In genomic region chr19:50780753-50781480, GRCh38 we compare ENCODE assay signal across 23 cellular contexts. TPM values are rescaled to one million over a fixed set of nuclear protein-coding genes. Genes with fewer than 3 reads are reported as not detected.
DNase-seq lines count a peak whose midpoint lies in the region; ATAC-seq and TF ChIP-seq lines count a peak whose summit lies in the region.
"Had no signal": no experiment of that assay in that cellular context is flagged by ENCODE, and none has a peak within 500 bp of the region (broad histone marks: within the 10 kb centered on the region; RNA-seq: fewer than 3 reads in every experiment).

No MANE protein-coding gene starts in this region.

- H3K36me3 ChIP-seq in BLaER1 treated with 17β-estradiol and CSF1 and Interleukin-3, amounts not matched to agents 10 nM and 100 nM = no peaks in the 10 kb centered on the region
- no peaks in the 10 kb centered on the region for H3K36me3 ChIP-seq in SJCRH30
- H3K36me3 ChIP-seq in left lung = no peaks in the 10 kb centered on the region
- no peaks in the 10 kb centered on the region for H3K36me3 ChIP-seq in mammary epithelial cell (ENCODE audit: insufficient read depth, low read length)
- H3K36me3 ChIP-seq: BE2C had no signal

- no TSS peak for BruUV-seq in mammary epithelial cell (replicated peaks; lab: Mats Ljungman, UMichigan)

- TF ChIP-seq CTCF in left lung (IDR thresholded peaks at IDR 0.05) = no peak
- no peak for TF ChIP-seq CTCF in progenitor cell of endocrine pancreas (IDR thresholded peaks at IDR 0.05; ENCODE audit: unreplicated experiment)
- no peak for TF ChIP-seq CTCF in mammary epithelial cell (conservative IDR thresholded peaks at IDR 0.05 in 1 of 2, IDR thresholded peaks at IDR 0.05 in 1 of 2; ENCODE audit: extremely low read depth in 1 of 2, insufficient read depth in 1 of 2, low read depth in 1 of 2, low read length in 2 of 2)

- H3K27me3 Mint-ChIP-seq in progenitor cell of endocrine pancreas = peaks cover 73% of the 10 kb centered on the region
- peaks cover 64% of the 10 kb centered on the region for H3K27me3 Mint-ChIP-seq in activated T-cell treated with anti-CD3 and anti-CD28 coated beads, Interleukin-2, amount 50 U/mL, for 4 hours (ENCODE audit: low read depth)

- H3K4me3 ChIP-seq in BLaER1 treated with 17β-estradiol and CSF1 and Interleukin-3, amounts not matched to agents 10 nM and 100 nM = no peak overlapping the region
- H3K4me3 ChIP-seq in SJCRH30 = no peak overlapping the region
- H3K4me3 ChIP-seq in left lung = no peak overlapping the region
- H3K4me3 ChIP-seq in mammary epithelial cell (replicated peaks in 1 of 3; ENCODE audit: insufficient read depth in 1 of 3, low read depth in 2 of 3, low read length in 3 of 3) = no peak overlapping the region

- no peak overlapping the region for H2AFZ ChIP-seq in mammary epithelial cell (ENCODE audit: low read depth, low read length)

- CTCF ChIA-PET in mammary epithelial cell (lab: Charles Lee; ENCODE audit: low non-redundant PET) = no interaction called here

- peak overlapping the region in 9 of 11 experiments; percentile 39 to 86 (median 64); a peak in 18 of 22 replicates for H3K4me2 ChIP-seq in BLaER1 treated with 17β-estradiol and CSF1 and Interleukin-3, amounts not matched to agents 10 nM and 100 nM
- no peak overlapping the region for H3K4me2 ChIP-seq in mammary epithelial cell (ENCODE audit: insufficient read depth, low read depth, low read length)

- H3K27me3 ChIP-seq in BLaER1 treated with 17β-estradiol and CSF1 and Interleukin-3, amounts not matched to agents 10 nM and 100 nM = peaks cover 70 to 75% (median 75%) of the 10 kb centered on the region in 11 experiments
- H3K27me3 ChIP-seq in SJCRH30 (peaks cover 22% of the 10 kb centered on the region), left lung (peaks cover 32 to 75% of the 10 kb centered on the region in 2 donors), mammary epithelial cell (ENCODE audit: insufficient read depth, low read length) (peaks cover 14% of the 10 kb centered on the region)

- H3K79me2 ChIP-seq in mammary epithelial cell (ENCODE audit: insufficient read depth, low read length) = no peaks in the 10 kb centered on the region

- intact Hi-C loops in left lung (cut with DNase I) (loop anchor here in 1 of 2 donors (10.0 kb wide), 1 partner anchor 416 kb away; the partner anchor contains the start of gene NAPSA), mammary epithelial cell (cut with micrococcal nuclease) (no loop called here)

- H3K27ac Mint-ChIP-seq in progenitor cell of endocrine pancreas = peak overlapping the region; percentile 29

- peaks cover 3% of the 10 kb centered on the region for H3K9me3 Mint-ChIP-seq in progenitor cell of endocrine pancreas (ENCODE audit: low read depth)
- no peaks in the 10 kb centered on the region for H3K9me3 Mint-ChIP-seq in activated T-cell treated with anti-CD3 and anti-CD28 coated beads, Interleukin-2, amount 50 U/mL, for 4 hours

- peaks cover 0 to 62% (median 24%) of the 10 kb centered on the region in 11 experiments; a peak in 16 of 22 replicates for H4K20me1 ChIP-seq in BLaER1 treated with 17β-estradiol and CSF1 and Interleukin-3, amounts not matched to agents 10 nM and 100 nM
- H4K20me1 ChIP-seq in mammary epithelial cell (ENCODE audit: insufficient read depth, low read length) = no peaks in the 10 kb centered on the region

- H3K27ac ChIP-seq in BLaER1 treated with 17β-estradiol and CSF1 and Interleukin-3, amounts not matched to agents 10 nM and 100 nM = no peak overlapping the region
- H3K27ac ChIP-seq in SJCRH30 = no peak overlapping the region
- H3K27ac ChIP-seq in left lung = no peak overlapping the region
- no peak overlapping the region for H3K27ac ChIP-seq in mammary epithelial cell (ENCODE audit: insufficient read depth, low read depth, low read length)

- H3K9me3 ChIP-seq in BLaER1 treated with 17β-estradiol and CSF1 and Interleukin-3, amounts not matched to agents 10 nM and 100 nM (replicated peaks in 1 of 11) = peaks cover 0 to 16% (median 7%) of the 10 kb centered on the region in 11 experiments; a peak in 13 of 22 replicates
- H3K9me3 ChIP-seq in SJCRH30 (replicated peaks) (no peaks in the 10 kb centered on the region; the same call in 1 of the 2 replicates), left lung (peaks cover 0 to 3% of the 10 kb centered on the region in 2 donors), mammary epithelial cell (replicated peaks; ENCODE audit: insufficient read depth, low read length) (peaks cover 3% of the 10 kb centered on the region)
- H3K9me3 ChIP-seq: BE2C had no signal

- in situ Hi-C loops in G401 (cut with HindIII; ENCODE audit: low sequenced_read_pairs) (no loop called here), mammary epithelial cell (cut with MboI; ENCODE audit: low sequenced_read_pairs in 2 of 2) (loop anchor here (10.0 to 25.0 kb wide), 4 partner anchors 56 to 416 kb away; partner anchors contain the start of genes NAPSA (in 2 of the 2) and CLEC11A (in 1 of the 2))

- peaks cover 13 to 65% (median 55%) of the 10 kb centered on the region in 10 experiments for H3K4me1 ChIP-seq in BLaER1 treated with 17β-estradiol and CSF1 and Interleukin-3, amounts not matched to agents 10 nM and 100 nM
- H3K4me1 ChIP-seq in SJCRH30 (peaks cover 3% of the 10 kb centered on the region), left lung (peaks cover 0 to 8% of the 10 kb centered on the region in 2 donors), mammary epithelial cell (ENCODE audit: insufficient read depth, low read length) (peaks cover 7% of the 10 kb centered on the region)
- H3K4me1 ChIP-seq: BE2C had no signal

- peaks cover 1% of the 10 kb centered on the region for H3K4me1 Mint-ChIP-seq in progenitor cell of endocrine pancreas (ENCODE audit: low read depth)
- H3K4me1 Mint-ChIP-seq in activated T-cell treated with anti-CD3 and anti-CD28 coated beads, Interleukin-2, amount 50 U/mL, for 4 hours (ENCODE audit: low read depth) = peaks cover 8% of the 10 kb centered on the region

- dilution Hi-C loops in mammary epithelial cell (cut with HindIII; ENCODE audit: low sequenced_read_pairs) = no loop called here

- ATAC-seq in left lung = peak; percentile 56
- ATAC-seq in activated T-cell treated with anti-CD3 and anti-CD28 coated beads, Interleukin-2, amount 50 U/mL, for 4 hours = no peak
- ATAC-seq: SK-N-SH treated with all-trans-retinoic acid at 6 μM for 48 hours had no signal

- H3K9ac ChIP-seq in BLaER1 treated with 17β-estradiol and CSF1 and Interleukin-3, amounts not matched to agents 10 nM and 100 nM = no peak overlapping the region
- H3K9ac ChIP-seq in mammary epithelial cell (ENCODE audit: insufficient read depth, low read length) = no peak overlapping the region

- 29% methylated on average over 13 of the region's 17 CpGs for WGBS in mammary epithelial cell (ENCODE audit: low coverage, missing lambda C conversion rate)

- DNase-seq in SJCRH30 (peak; percentile 67 to 74), left lung (no peak), progenitor cell of endocrine pancreas (ENCODE audit: low spot score, unreplicated experiment) (no peak), GM03348 (ENCODE audit: low spot score) (no peak), G401 (ENCODE audit: low spot score) (no peak), mammary epithelial cell (no peak)
- DNase-seq in activated T-cell treated with anti-CD3 and anti-CD28 coated beads, Interleukin-2, amount 50 U/mL, for 4 hours = no peak
- DNase-seq: BE2C; Calu3; CD4-positive, alpha-beta memory T cell; H7; IMR-90; NCI-H1092 treated with DMSO at 0.1 percent for 48 hours; NCI-H2081; NCI-H2171 treated with DMSO at 0.1 percent for 48 hours; NK-92 treated with Interleukin-12 subunit alpha and Interleukin-12 subunit beta, amount 100 ng/mL, for 24 hours; SHP77 had no signal

- H3K4me3 Mint-ChIP-seq in progenitor cell of endocrine pancreas (ENCODE audit: low read depth) = no peak overlapping the region
- H3K4me3 Mint-ChIP-seq in activated T-cell treated with anti-CD3 and anti-CD28 coated beads, Interleukin-2, amount 50 U/mL, for 4 hours = no peak overlapping the region
- H3K4me3 Mint-ChIP-seq: CD4-positive, alpha-beta memory T cell had no signal

- no peaks in the 10 kb centered on the region for H3K36me3 Mint-ChIP-seq in progenitor cell of endocrine pancreas (ENCODE audit: insufficient read depth)
- H3K36me3 Mint-ChIP-seq in activated T-cell treated with anti-CD3 and anti-CD28 coated beads, Interleukin-2, amount 50 U/mL, for 4 hours (ENCODE audit: insufficient read depth) = no peaks in the 10 kb centered on the region
- H3K36me3 Mint-ChIP-seq: CD4-positive, alpha-beta memory T cell had no signal

RNA-seq across cellular contexts. Expression of gene ACP4, which starts 9.3 kb away (rescaled TPM):
- not detected in 2 replicates for total RNA-seq in SJCRH30 (2014; rRNA removed; shearing (Covaris generic))
- total RNA-seq in left lung (not detected), progenitor cell of endocrine pancreas (not detected in 2 replicates), mammary epithelial cell (not detected)
- total RNA-seq in activated T-cell treated with anti-CD3 and anti-CD28 coated beads, Interleukin-2, amount 50 U/mL, for 4 hours = not detected
- total RNA-seq in G401 (2014; rRNA removed; shearing (Covaris generic)) = not detected in 2 replicates
- polyA plus RNA-seq in mammary epithelial cell = not detected
- polyA minus RNA-seq in mammary epithelial cell = not detected
- total RNA-seq: A172; Calu3; CD4-positive, alpha-beta memory T cell; H7; IMR-90; M059J; NCI-H460; OCI-LY7 had no signal
- polyA plus RNA-seq: CD4-positive, alpha-beta memory T cell; IMR-90 had no signal

RNA-seq across cellular contexts. Expression of gene GPR32, which starts 10.7 kb away (rescaled TPM):
- total RNA-seq in SJCRH30 (2014; rRNA removed; shearing (Covaris generic)) = not detected in 2 replicates
- total RNA-seq in left lung (not detected), progenitor cell of endocrine pancreas (not detected in 2 replicates), mammary epithelial cell (not detected)
- total RNA-seq in activated T-cell treated with anti-CD3 and anti-CD28 coated beads, Interleukin-2, amount 50 U/mL, for 4 hours = not detected
- total RNA-seq in G401 (2014; rRNA removed; shearing (Covaris generic)) = not detected in 2 replicates
- polyA plus RNA-seq in mammary epithelial cell = not detected
- polyA minus RNA-seq in mammary epithelial cell = not detected
- total RNA-seq: A172; Calu3; CD4-positive, alpha-beta memory T cell; H7; IMR-90; M059J; NCI-H460; OCI-LY7 had no signal
- polyA plus RNA-seq: CD4-positive, alpha-beta memory T cell; IMR-90 had no signal

RNA-seq across cellular contexts. Expression of gene KLK1, which starts 42.7 kb away (rescaled TPM):
- total RNA-seq in SJCRH30 (2014; rRNA removed; shearing (Covaris generic)) = 0.13 and 0.18 TPM in 2 replicates
- total RNA-seq in left lung (under 1 TPM; 0.41 to 0.76 TPM), progenitor cell of endocrine pancreas (not detected in 2 replicates), mammary epithelial cell (under 1 TPM in 1 of 2 donors, not detected in 1; 0.54 TPM)
- total RNA-seq in activated T-cell treated with anti-CD3 and anti-CD28 coated beads, Interleukin-2, amount 50 U/mL, for 4 hours = 1 to 10 TPM in 1 of 3 donors, under 1 TPM in 2; 0.58 to 1.1 (median 0.71) TPM
- total RNA-seq in G401 (2014; rRNA removed; shearing (Covaris generic)) = not detected in 2 replicates
- polyA plus RNA-seq in mammary epithelial cell = 0.63 TPM
- 7.7 TPM for polyA minus RNA-seq in mammary epithelial cell
- total RNA-seq: A172; Calu3; CD4-positive, alpha-beta memory T cell; H7; IMR-90; M059J had no signal
- polyA plus RNA-seq: CD4-positive, alpha-beta memory T cell; IMR-90 had no signal

RNA-seq across cellular contexts. Expression of gene KLK15, which starts 52.5 kb away (rescaled TPM):
- total RNA-seq in SJCRH30 (2014; rRNA removed; shearing (Covaris generic)) = not detected in 2 replicates
- total RNA-seq in left lung (not detected), progenitor cell of endocrine pancreas (not detected in 2 replicates), mammary epithelial cell (not detected)
- not detected for total RNA-seq in activated T-cell treated with anti-CD3 and anti-CD28 coated beads, Interleukin-2, amount 50 U/mL, for 4 hours
- total RNA-seq in G401 (2014; rRNA removed; shearing (Covaris generic)) = not detected in 2 replicates
- not detected for polyA plus RNA-seq in mammary epithelial cell
- polyA minus RNA-seq in mammary epithelial cell = not detected
- total RNA-seq: A172; Calu3; CD4-positive, alpha-beta memory T cell; H7; IMR-90; M059J; NCI-H460; OCI-LY7 had no signal
- polyA plus RNA-seq: CD4-positive, alpha-beta memory T cell; IMR-90 had no signal

RNA-seq across cellular contexts. Expression of gene CLEC11A, which starts 57.8 kb away (rescaled TPM):
- 2.0 and 3.0 TPM in 2 replicates for total RNA-seq in SJCRH30 (2014; rRNA removed; shearing (Covaris generic))
- total RNA-seq in left lung (10 to 100 TPM; 13.7 to 49.1 TPM), progenitor cell of endocrine pancreas (4.7 and 5.4 TPM in 2 replicates), mammary epithelial cell (1 to 10 TPM in 1 of 2 donors, under 1 TPM in 1; 0.50 to 3.0 TPM)
- 1 to 10 TPM in 2 of 3 donors, under 1 TPM in 1; 0.52 to 1.4 (median 1.4) TPM for total RNA-seq in activated T-cell treated with anti-CD3 and anti-CD28 coated beads, Interleukin-2, amount 50 U/mL, for 4 hours
- total RNA-seq in G401 (2014; rRNA removed; shearing (Covaris generic)) = 91.4 and 132 TPM in 2 replicates
- 3.3 TPM for polyA plus RNA-seq in mammary epithelial cell
- not detected for polyA minus RNA-seq in mammary epithelial cell

Comparison
In these comparisons a context has a peak if more than half of its experiments do, and no peak if none do; other contexts are left out.
1. DNase-seq: peak in SJCRH30 (2 of 2); none in left lung (0 of 2), progenitor cell of endocrine pancreas (single experiment), GM03348 (single experiment), activated T-cell treated with anti-CD3 and anti-CD28 coated beads, Interleukin-2, amount 50 U/mL, for 4 hours (single experiment), G401 (single experiment) and mammary epithelial cell (single experiment).